Comparison of ENCODE assay signal across 8 cellular contexts in genomic region chr6:117590447-117590846, GRCh38.
"Had no signal": no experiment of that assay in that cellular context is flagged by ENCODE, and none has a peak within 500 bp of the region (broad histone marks: within the 10 kb centered on the region; RNA-seq: fewer than 3 reads in every experiment).

No MANE protein-coding gene starts in this region.

- H3K27ac Mint-ChIP-seq: GM23338, H9 had no signal

- H3K4me3 ChIP-seq: GM23338 had no signal

- ATAC-seq: GM23338 had no signal

- H2AFZ ChIP-seq: GM23338 had no signal

- FAIRE-seq: H1, H54, HTR-8/SVneo had no signal

- DNase-seq: H9, HCEC 1CT, IMR-90, KBM-7 had no signal

- H3K4me1 Mint-ChIP-seq: GM23338, H9 had no signal

- H3K4me3 Mint-ChIP-seq: GM23338, H9 had no signal

- H3K9me3 Mint-ChIP-seq: GM23338, H9 had no signal

- H3K4me2 ChIP-seq: GM23338 had no signal
